25 cellular contexts compared by ENCODE assay signal in the genomic region with DNA sequence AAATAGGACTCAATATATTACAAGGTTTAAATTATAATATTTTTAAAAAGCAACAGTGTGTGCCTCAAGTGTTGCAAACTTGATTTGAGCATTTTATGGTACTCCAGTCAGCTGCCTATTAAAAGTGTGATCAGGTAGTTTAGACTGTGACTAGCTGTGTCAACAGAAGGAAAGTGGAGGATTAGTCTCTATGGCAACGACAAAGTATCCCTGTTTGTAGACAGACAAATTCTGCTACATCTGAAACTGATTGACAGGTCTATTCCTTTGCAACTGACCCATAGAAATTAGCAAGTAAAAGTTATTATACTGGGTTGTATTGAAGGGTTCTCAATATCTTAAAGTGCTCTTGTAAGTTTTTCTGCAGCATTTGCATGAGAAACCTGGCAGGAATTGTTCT.
DNase-seq lines count a peak whose midpoint lies in the region; FAIRE-seq and TF ChIP-seq lines count a peak whose summit lies in the region.
"Had no signal": no experiment of that assay in that cellular context is flagged by ENCODE, and none has a peak within 500 bp of the region (broad histone marks: within the 10 kb centered on the region; RNA-seq: fewer than 3 reads in every experiment).

No MANE protein-coding gene starts in this region.

- intact Hi-C loops in adrenal gland (cut with DNase I) = no loop called here

- no peak for TF ChIP-seq POLR2A in adrenal gland (IDR thresholded peaks at IDR 0.05)

- H3K36me3 ChIP-seq in bronchial epithelial cell (ENCODE audit: control insufficient read depth, insufficient read depth, low read length) = no peaks in the 10 kb centered on the region
- no peaks in the 10 kb centered on the region for H3K36me3 ChIP-seq in adrenal gland (replicated peaks in 1 of 2)
- H3K36me3 ChIP-seq: left ventricle myocardium inferior, stomach had no signal

- H3K4me1 ChIP-seq in adrenal gland (replicated peaks in 1 of 2) = no peaks in the 10 kb centered on the region
- H3K4me1 ChIP-seq: left ventricle myocardium inferior, psoas muscle, stomach had no signal

- no peaks in the 10 kb centered on the region for H3K27me3 ChIP-seq in bronchial epithelial cell (ENCODE audit: control insufficient read depth, insufficient read depth, low read length)
- H3K27me3 ChIP-seq in adrenal gland = no peaks in the 10 kb centered on the region
- H3K27me3 ChIP-seq: stomach had no signal

- 38 to 65% (median 43%) methylated on average over 1 of the region's 1 CpG for WGBS in adrenal gland, 4 donors

- FAIRE-seq in D721Med (lab: Jason Lieb, UNC) (peak; percentile 76), bronchial epithelial cell (lab: Jason Lieb, UNC) (no peak)
- FAIRE-seq: GM12892, K562 had no signal

- H3K27ac ChIP-seq in adrenal gland = no peak overlapping the region
- H3K27ac ChIP-seq: C4-2B, epithelial cell of prostate, left ventricle myocardium inferior, psoas muscle, stomach had no signal

- H3K9me3 ChIP-seq in adrenal gland (replicated peaks in 1 of 3) = peaks cover 0 to 5% (median 0%) of the 10 kb centered on the region in 3 donors
- H3K9me3 ChIP-seq: left ventricle myocardium inferior, mucosa of descending colon, psoas muscle, stomach had no signal

- TF ChIP-seq CTCF in D721Med (IDR thresholded peaks at IDR 0.05; ENCODE audit: insufficient read depth, missing control alignments) (no peak), bronchial epithelial cell (IDR thresholded peaks at IDR 0.05; ENCODE audit: insufficient read depth, low read length, severe bottlenecking) (no peak), adrenal gland (IDR thresholded peaks at IDR 0.05) (no peak)

- H3K4me3 ChIP-seq in bronchial epithelial cell (ENCODE audit: low read depth, low read length) = no peak overlapping the region
- no peak overlapping the region for H3K4me3 ChIP-seq in adrenal gland
- H3K4me3 ChIP-seq: GM23338, K562, left ventricle myocardium inferior, mucosa of descending colon, psoas muscle, smooth muscle cell, stomach had no signal

- no peak for DNase-seq in D721Med (ENCODE audit: insufficient read length, low spot score)
- DNase-seq in M059J (ENCODE audit: low read depth) = peak; percentile 26
- peak; percentile 33 for DNase-seq in NCI-H524 treated with DMSO at 0.1 percent for 48 hours (lab: John Stamatoyannopoulos, UW)
- DNase-seq in bronchial epithelial cell (ENCODE audit: low read depth) = peak; percentile 2
- DNase-seq in adrenal gland = no peak
- DNase-seq in activated CD4-positive, alpha-beta T cell treated with anti-CD3 and anti-CD28 coated beads, Interleukin-2, amount 50 U/mL, for 1 hour = no peak
- no peak for DNase-seq in MV-4-11 (lab: John Stamatoyannopoulos, UW)
- no peak for DNase-seq in NCI-H526 treated with DMSO at 0.1 percent for 48 hours (lab: John Stamatoyannopoulos, UW)
- DNase-seq: activated CD4-positive, alpha-beta T cell treated with anti-CD3 and anti-CD28 coated beads, Interleukin-2, amount 10 ng/mL, durations not matched to agents 24 days and 14 days; dermis blood vessel endothelial cell; foreskin fibroblast; immature natural killer cell; left ventricle myocardium inferior; mucosa of descending colon; psoas muscle; Right ventricle myocardium superior; stimulated activated CD4-positive, alpha-beta T cell treated with anti-CD3 and anti-CD28 coated beads, Interleukin-4, amount 100 ng/mL, for 4 hours; stomach; trophoblast cell had no signal

Comparison
In these comparisons a context has a peak if more than half of its experiments do, and no peak if none do; other contexts are left out.
1. DNase-seq: peak in M059J (single experiment), NCI-H524 treated with DMSO at 0.1 percent for 48 hours (single experiment) and bronchial epithelial cell (single experiment); none in D721Med (single experiment), adrenal gland (0 of 7), activated CD4-positive, alpha-beta T cell treated with anti-CD3 and anti-CD28 coated beads, Interleukin-2, amount 50 U/mL, for 1 hour (single experiment), MV-4-11 (single experiment) and NCI-H526 treated with DMSO at 0.1 percent for 48 hours (single experiment).